ENCODE assay signal across 8 cellular contexts in the genomic region with DNA sequence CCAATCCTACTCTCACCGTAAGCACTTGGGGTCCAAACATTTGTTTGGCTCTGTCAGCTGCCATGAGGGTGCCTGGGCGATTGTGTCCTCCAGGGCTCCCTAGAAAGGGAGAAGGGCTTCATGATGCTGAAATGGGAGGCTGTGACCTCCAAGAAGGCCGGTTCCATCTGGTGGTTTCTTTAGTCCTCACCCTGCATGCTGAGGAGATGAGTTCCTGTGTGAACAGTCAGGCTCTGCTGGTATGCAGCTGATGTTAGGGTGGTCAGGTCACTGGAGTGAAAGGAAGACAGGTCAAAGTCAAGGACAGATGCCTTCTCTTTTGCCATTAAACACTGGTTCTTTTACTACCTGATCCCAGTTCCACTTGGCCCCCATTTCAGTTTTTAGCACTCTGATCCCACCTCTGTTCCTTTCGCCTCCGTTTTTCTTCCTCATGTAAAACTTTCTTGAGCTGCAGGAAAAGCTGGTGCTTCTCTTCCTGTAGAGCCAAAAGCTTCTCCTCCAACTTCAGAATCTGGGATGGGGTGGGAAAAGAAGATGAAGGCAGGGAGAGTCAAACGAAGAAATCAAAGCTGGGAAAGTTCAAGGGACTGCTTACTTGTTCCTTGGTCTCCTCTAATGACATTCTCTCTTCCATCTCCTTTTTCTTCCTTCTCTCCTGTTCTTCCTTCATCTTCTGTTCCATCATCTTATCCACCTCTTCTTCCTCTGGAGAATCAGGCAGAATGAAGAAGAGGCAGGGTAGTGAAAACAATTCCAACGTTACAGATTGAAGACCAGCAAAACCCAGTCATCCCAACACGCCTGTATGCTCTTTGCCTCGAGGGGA. TPM values are rescaled to one million over a fixed set of nuclear protein-coding genes. Genes with fewer than 3 reads are reported as not detected.
A peak's percentile ranks its signal among the peaks of the same experiment; 100 is the strongest.
DNase-seq lines count a peak whose midpoint lies in the region; ATAC-seq and TF ChIP-seq lines count a peak whose summit lies in the region.

No MANE protein-coding gene starts in this region.

- peaks cover 53% of the 10 kb centered on the region for H3K36me3 ChIP-seq in iPS DF 6.9 (ENCODE audit: control insufficient read depth, insufficient read depth, low read length)

- POLR2A ChIA-PET in WTC11 (lab: Charles Lee): interaction anchor here (1.3 to 3.9 kb wide), 4 partner anchors 15 to 246 kb away, joined by 3 to 21 read pairs (median 4); partner anchors contain the start of genes ACADVL, ACAP1, DLG4 and NEURL4

- H3K4me3 ChIP-seq in iPS DF 6.9 (ENCODE audit: low read length): peak overlapping the region; percentile 72; the same call in 1 of the 2 replicates

- ATAC-seq in WTC11: no peak
- ATAC-seq in stimulated activated naive B cell treated with anti-CD40 and anti-IgM and Interleukin-4, amounts not matched to agents 10 μg/mL and 1 μg/mL and 100 μg/mL, for 72 hours (replicated peaks): peak in 1 of 2 donors; percentile 3
- no peak for ATAC-seq in GM18498 (IDR thresholded peaks at IDR 0.05; ENCODE audit: unreplicated experiment)

- no peaks in the 10 kb centered on the region for H3K27me3 Mint-ChIP-seq in WTC11 (ENCODE audit: low read depth)
- no peaks in the 10 kb centered on the region for H3K27me3 Mint-ChIP-seq in stimulated activated naive B cell treated with anti-CD40 and anti-IgM and Interleukin-4, amounts not matched to agents 10 μg/mL and 1 μg/mL and 100 μg/mL, for 72 hours

- CTCF ChIA-PET in WTC11 (lab: Charles Lee): interaction anchor here (0.8 to 3.3 kb wide), 15 partner anchors 15 to 275 kb away, joined by 3 to 19 read pairs (median 5); partner anchors contain the start of genes GABARAP, NEURL4, SLC2A4 and TMEM256

- H3K27ac ChIP-seq in iPS DF 6.9 (ENCODE audit: low read length): no peak overlapping the region

- H3K27me3 ChIP-seq in iPS DF 6.9 (ENCODE audit: control insufficient read depth, insufficient read depth, low read length): no peaks in the 10 kb centered on the region

- TF ChIP-seq CTCF in WTC11 (IDR thresholded peaks at IDR 0.05): no peak

- DNase-seq in NCI-H82 (lab: John Stamatoyannopoulos, UW): peak; percentile 65
- DNase-seq in NCI-H82 treated with DMSO at 0.1 percent for 48 hours (lab: John Stamatoyannopoulos, UW; ENCODE audit: unreplicated experiment): no peak
- DNase-seq in WTC11 (ENCODE audit: low spot score): no peak
- no peak for DNase-seq in iPS DF 6.9 (ENCODE audit: low read depth, low spot score)
- no peak for DNase-seq in stimulated activated naive B cell treated with anti-CD40 and anti-IgM and Interleukin-4, amounts not matched to agents 10 μg/mL and 1 μg/mL and 100 μg/mL, for 72 hours
- no peak for DNase-seq in NCI-H510A treated with DMSO at 0.1 percent for 48 hours (lab: John Stamatoyannopoulos, UW)
- DNase-seq in NCI-H510A (lab: John Stamatoyannopoulos, UW): no peak

- H3K9me3 Mint-ChIP-seq in WTC11: no peaks in the 10 kb centered on the region
- H3K9me3 Mint-ChIP-seq in stimulated activated naive B cell treated with anti-CD40 and anti-IgM and Interleukin-4, amounts not matched to agents 10 μg/mL and 1 μg/mL and 100 μg/mL, for 72 hours: no peaks in the 10 kb centered on the region

- no CpG with 5 or more reads among the region's 9 CpGs for WGBS in iPS DF 6.9 (ENCODE audit: insufficient coverage, insufficient read length)

- peak overlapping the region; percentile 73 for H3K4me3 Mint-ChIP-seq in WTC11
- peak overlapping the region; percentile 83 to 87 for H3K4me3 Mint-ChIP-seq in stimulated activated naive B cell treated with anti-CD40 and anti-IgM and Interleukin-4, amounts not matched to agents 10 μg/mL and 1 μg/mL and 100 μg/mL, for 72 hours

- H3K4me1 ChIP-seq in iPS DF 6.9 (ENCODE audit: control insufficient read depth, insufficient read depth, low read length): peaks cover 3% of the 10 kb centered on the region; the same call in 1 of the 2 replicates

- H3K9me3 ChIP-seq in iPS DF 6.9 (ENCODE audit: control insufficient read depth, insufficient read depth, low read length): no peaks in the 10 kb centered on the region

- peak overlapping the region; percentile 95 for H3K27ac Mint-ChIP-seq in WTC11
- peak overlapping the region; percentile 93 for H3K27ac Mint-ChIP-seq in stimulated activated naive B cell treated with anti-CD40 and anti-IgM and Interleukin-4, amounts not matched to agents 10 μg/mL and 1 μg/mL and 100 μg/mL, for 72 hours

- H3K4me1 Mint-ChIP-seq in WTC11: peaks cover 38% of the 10 kb centered on the region
- peaks cover 62 to 84% of the 10 kb centered on the region in 2 donors for H3K4me1 Mint-ChIP-seq in stimulated activated naive B cell treated with anti-CD40 and anti-IgM and Interleukin-4, amounts not matched to agents 10 μg/mL and 1 μg/mL and 100 μg/mL, for 72 hours

- H3K36me3 Mint-ChIP-seq in WTC11: peaks cover 58% of the 10 kb centered on the region
- peaks cover 68 to 87% of the 10 kb centered on the region in 2 donors for H3K36me3 Mint-ChIP-seq in stimulated activated naive B cell treated with anti-CD40 and anti-IgM and Interleukin-4, amounts not matched to agents 10 μg/mL and 1 μg/mL and 100 μg/mL, for 72 hours

TF ChIP-seq in WTC11, 78 proteins besides CTCF, POLR2A, EP300 and RAD21:
- TF ChIP-seq ZNF317 (CRISPR knock-in tag; IDR thresholded peaks at IDR 0.05; ENCODE audit: borderline replicate concordance, low read depth) (no peak), SMAD4 (CRISPR knock-in tag; IDR thresholded peaks at IDR 0.05) (no peak), ZNF281 (CRISPR knock-in tag; IDR thresholded peaks at IDR 0.05) (no peak), E2F4 (CRISPR knock-in tag; IDR thresholded peaks at IDR 0.05; ENCODE audit: borderline replicate concordance, low read depth) (no peak), OVOL2 (CRISPR knock-in tag; IDR thresholded peaks at IDR 0.05; ENCODE audit: borderline replicate concordance) (no peak), EMX1 (CRISPR knock-in tag; IDR thresholded peaks at IDR 0.05) (no peak), MAX (CRISPR knock-in tag; IDR thresholded peaks at IDR 0.05) (no peak)
- TF ChIP-seq, protein P1, sequence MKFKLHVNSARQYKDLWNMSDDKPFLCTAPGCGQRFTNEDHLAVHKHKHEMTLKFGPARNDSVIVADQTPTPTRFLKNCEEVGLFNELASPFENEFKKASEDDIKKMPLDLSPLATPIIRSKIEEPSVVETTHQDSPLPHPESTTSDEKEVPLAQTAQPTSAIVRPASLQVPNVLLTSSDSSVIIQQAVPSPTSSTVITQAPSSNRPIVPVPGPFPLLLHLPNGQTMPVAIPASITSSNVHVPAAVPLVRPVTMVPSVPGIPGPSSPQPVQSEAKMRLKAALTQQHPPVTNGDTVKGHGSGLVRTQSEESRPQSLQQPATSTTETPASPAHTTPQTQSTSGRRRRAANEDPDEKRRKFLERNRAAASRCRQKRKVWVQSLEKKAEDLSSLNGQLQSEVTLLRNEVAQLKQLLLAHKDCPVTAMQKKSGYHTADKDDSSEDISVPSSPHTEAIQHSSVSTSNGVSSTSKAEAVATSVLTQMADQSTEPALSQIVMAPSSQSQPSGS (CRISPR knock-in tag; IDR thresholded peaks at IDR 0.05; ENCODE audit: borderline replicate concordance, low read depth): no peak
- TF ChIP-seq, protein P2, sequence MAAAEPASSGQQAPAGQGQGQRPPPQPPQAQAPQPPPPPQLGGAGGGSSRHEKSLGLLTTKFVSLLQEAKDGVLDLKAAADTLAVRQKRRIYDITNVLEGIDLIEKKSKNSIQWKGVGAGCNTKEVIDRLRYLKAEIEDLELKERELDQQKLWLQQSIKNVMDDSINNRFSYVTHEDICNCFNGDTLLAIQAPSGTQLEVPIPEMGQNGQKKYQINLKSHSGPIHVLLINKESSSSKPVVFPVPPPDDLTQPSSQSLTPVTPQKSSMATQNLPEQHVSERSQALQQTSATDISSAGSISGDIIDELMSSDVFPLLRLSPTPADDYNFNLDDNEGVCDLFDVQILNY (CRISPR knock-in tag; IDR thresholded peaks at IDR 0.05): no peak
TF ChIP-seq in WTC11: peak in this region for 0.

RNA-seq across cellular contexts. Expression of gene GPS2, which starts 1.1 kb away (rescaled TPM):
- 42.2 to 55.9 TPM (median 44.7 TPM) in 3 replicates for total RNA-seq in WTC11 (2021)

RNA-seq across cellular contexts. Expression of gene EIF5A, which starts 6.7 kb away (rescaled TPM):
- total RNA-seq in WTC11 (2021): 929 to 1,021 TPM (median 936 TPM) in 3 replicates

RNA-seq across cellular contexts. Expression of gene NEURL4, which starts 15.0 kb away (rescaled TPM):
- 44.3 to 64.4 TPM (median 50.2 TPM) in 3 replicates for total RNA-seq in WTC11 (2021)

RNA-seq across cellular contexts. Expression of gene YBX2, which starts 19.7 kb away (rescaled TPM):
- total RNA-seq in WTC11 (2021): 26.8 to 36.5 TPM (median 35.2 TPM) in 3 replicates

RNA-seq across cellular contexts. Expression of gene ACAP1, which starts 22.2 kb away (rescaled TPM):
- 58.6 to 63.9 TPM (median 60.6 TPM) in 3 replicates for total RNA-seq in WTC11 (2021)
